22 cellular contexts compared by ENCODE assay signal in genomic region chr1:202287196-202287595, GRCh38.
"Had no signal": no experiment of that assay in that cellular context is flagged by ENCODE, and none has a peak within 500 bp of the region (broad histone marks: within the 10 kb centered on the region; RNA-seq: fewer than 3 reads in every experiment).

No MANE protein-coding gene starts in this region.

- H3K27ac ChIP-seq: prostate gland, right lobe of liver, VCaP had no signal

- FAIRE-seq: bronchial epithelial cell, islet of Langerhans had no signal

- DNase-seq: activated CD4-positive, alpha-beta T cell treated with anti-CD3 and anti-CD28 coated beads, Interleukin-2, amount 50 U/mL, for 1 hour; activated CD4-positive, CD25-positive, alpha-beta regulatory T cell treated with anti-CD3 and anti-CD28 coated beads, Interleukin-2, amount 50 U/mL, for 72 hours; activated CD8-positive, alpha-beta memory T cell treated with anti-CD3 and anti-CD28 coated beads for 24 hours; activated CD8-positive, alpha-beta memory T cell treated with anti-CD3 and anti-CD28 coated beads, Interleukin-2, amount 50 U/mL, for 48 hours; activated effector memory CD4-positive, alpha-beta T cell treated with Interleukin-2 at 50 U/mL for 16 hours; activated naive CD4-positive, alpha-beta T cell treated with anti-CD3 and anti-CD28 coated beads, Interleukin-2, amount 50 U/mL, for 16 hours; activated T-cell treated with anti-CD3 and anti-CD28 coated beads, Interleukin-2, amount 50 U/mL, for 48 hours; effector memory CD8-positive, alpha-beta T cell; esophagus squamous epithelium; hippocampal formation; left colon; mammary epithelial cell; occipital lobe; stimulated activated CD8-positive, alpha-beta memory T cell treated with anti-CD3 and anti-CD28 coated beads, Interleukin-4, amount 100 ng/mL, for 48 hours; stimulated activated naive CD4-positive, alpha-beta T cell had no signal

- ATAC-seq: effector memory CD8-positive, alpha-beta T cell; left colon had no signal

- H3K4me1 ChIP-seq: prostate gland, right lobe of liver, uterus had no signal

- H3K4me3 ChIP-seq: esophagus squamous epithelium, prostate gland, right lobe of liver, thyroid gland, uterus had no signal

- H3K36me3 ChIP-seq: esophagus squamous epithelium, prostate gland, right lobe of liver, thyroid gland, uterus had no signal

- H3K9me3 ChIP-seq: esophagus squamous epithelium, prostate gland, right lobe of liver, thyroid gland, uterus had no signal

- H3K27me3 ChIP-seq: right lobe of liver, thyroid gland, uterus had no signal
